ENCODE assay signal across 8 cellular contexts in the genomic region with DNA sequence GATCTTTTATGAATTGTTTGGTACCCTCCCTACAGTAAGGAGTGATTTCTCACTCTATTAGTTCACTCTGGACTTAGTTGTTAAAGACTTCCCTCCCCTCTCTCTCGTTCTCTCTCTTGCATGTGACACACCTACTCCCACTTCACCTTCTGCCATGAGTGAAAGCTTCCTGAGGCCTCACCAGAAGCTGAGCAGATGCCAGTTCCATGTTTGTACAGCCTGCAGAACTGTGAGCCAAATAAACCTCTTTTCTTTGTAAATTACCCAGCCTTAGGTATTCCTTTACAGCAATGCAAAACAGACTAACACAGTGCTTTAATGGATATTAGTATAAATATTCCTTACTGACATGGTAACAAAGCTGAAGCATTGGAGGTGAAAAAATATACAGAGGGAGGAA.
"Had no signal": no experiment of that assay in that cellular context is flagged by ENCODE, and none has a peak within 500 bp of the region (broad histone marks: within the 10 kb centered on the region; RNA-seq: fewer than 3 reads in every experiment).

No MANE protein-coding gene starts in this region.

- H3K27me3 Mint-ChIP-seq: IgD-negative memory B cell had no signal

- FAIRE-seq: HepG2, HTR-8/SVneo had no signal

- DNase-seq: IMR-90, KBM-7, KG1 had no signal

- H3K4me2 ChIP-seq: KMS-11 had no signal

- ATAC-seq: HepG2 had no signal

- H3K9ac ChIP-seq: KMS-11 had no signal

- H3K4me1 Mint-ChIP-seq: IgD-negative memory B cell had no signal

- H3K27ac ChIP-seq: HL-60, KMS-11 had no signal

- H3K27ac Mint-ChIP-seq: IgD-negative memory B cell had no signal
